ENCODE assay signal across 13 cellular contexts in genomic region chr3:33392144-33392543, GRCh38. TPM values are rescaled to one million over a fixed set of nuclear protein-coding genes. Genes with fewer than 3 reads are reported as not detected.
DNase-seq lines count a peak whose midpoint lies in the region; ATAC-seq lines count a peak whose summit lies in the region.
"Had no signal": no experiment of that assay in that cellular context is flagged by ENCODE, and none has a peak within 500 bp of the region (broad histone marks: within the 10 kb centered on the region; RNA-seq: fewer than 3 reads in every experiment).

No MANE protein-coding gene starts in this region.

- no peaks in the 10 kb centered on the region for H3K9me3 ChIP-seq in T-helper 17 cell (ENCODE audit: control insufficient read depth, low read length, poor library complexity, severe bottlenecking)
- no peaks in the 10 kb centered on the region for H3K9me3 ChIP-seq in endocrine pancreas (ENCODE audit: control insufficient read depth, low read length)
- H3K9me3 ChIP-seq: MG63 had no signal

- H3K9ac ChIP-seq in endocrine pancreas (ENCODE audit: control insufficient read depth, insufficient read depth, low read length), result no peak overlapping the region

- peaks cover 15% of the 10 kb centered on the region for H3K4me1 Mint-ChIP-seq in activated CD4-positive, alpha-beta T cell treated with anti-CD3 and anti-CD28 coated beads, Interleukin-2, amount 10 ng/mL, durations not matched to agents 7 days and 5 days
- peaks cover 8% of the 10 kb centered on the region for H3K4me1 Mint-ChIP-seq in T-helper 17 cell
- H3K4me1 Mint-ChIP-seq in stimulated activated effector memory CD8-positive, alpha-beta T cell treated with anti-CD3 and anti-CD28 coated beads, Interleukin-12 subunit alpha, Interleukin-12 subunit beta, amount 100 ng/mL, for 72 hours, result peaks cover 11% of the 10 kb centered on the region

- peaks cover 4% of the 10 kb centered on the region for H3K36me3 ChIP-seq in endocrine pancreas (ENCODE audit: control insufficient read depth, insufficient read depth, low read length)

- no peaks in the 10 kb centered on the region for H3K27me3 Mint-ChIP-seq in activated CD4-positive, alpha-beta T cell treated with anti-CD3 and anti-CD28 coated beads, Interleukin-2, amount 10 ng/mL, durations not matched to agents 7 days and 5 days
- H3K27me3 Mint-ChIP-seq in T-helper 17 cell, result no peaks in the 10 kb centered on the region

- POLR2A ChIA-PET in activated CD4-positive, alpha-beta T cell treated with anti-CD3 and anti-CD28 coated beads, Interleukin-2, amount 10 ng/mL, durations not matched to agents 7 days and 5 days (lab: Charles Lee), result no interaction called here

- H3K9me3 Mint-ChIP-seq in activated CD4-positive, alpha-beta T cell treated with anti-CD3 and anti-CD28 coated beads, Interleukin-2, amount 10 ng/mL, durations not matched to agents 7 days and 5 days, result no peaks in the 10 kb centered on the region
- no peaks in the 10 kb centered on the region for H3K9me3 Mint-ChIP-seq in stimulated activated effector memory CD8-positive, alpha-beta T cell treated with anti-CD3 and anti-CD28 coated beads, Interleukin-12 subunit alpha, Interleukin-12 subunit beta, amount 100 ng/mL, for 72 hours

- DNase-seq in activated CD4-positive, alpha-beta T cell treated with anti-CD3 and anti-CD28 coated beads, Interleukin-2, amount 10 ng/mL, durations not matched to agents 7 days and 5 days, result no peak
- no peak for DNase-seq in activated CD4-positive, alpha-beta T cell treated with anti-CD3 and anti-CD28 coated beads for 48 hours
- DNase-seq in T-helper 17 cell (no peak), DMS153 treated with DMSO at 0.1 percent for 48 hours (lab: John Stamatoyannopoulos, UW; ENCODE audit: unreplicated experiment) (no peak), DMS79 (lab: John Stamatoyannopoulos, UW) (no peak), NCI-H1930 (lab: John Stamatoyannopoulos, UW) (no peak)
- no peak for DNase-seq in stimulated activated effector memory CD8-positive, alpha-beta T cell treated with anti-CD3 and anti-CD28 coated beads, Interleukin-12 subunit alpha, Interleukin-12 subunit beta, amount 100 ng/mL, for 72 hours (ENCODE audit: low spot score in 2 of 2)
- DNase-seq: mesendoderm; NCI-H187 treated with DMSO at 0.1 percent for 48 hours; NCI-H524 treated with DMSO at 0.1 percent for 48 hours; stimulated activated CD4-positive, alpha-beta T cell treated with anti-CD3 and anti-CD28 coated beads, Interleukin-4, amount 100 ng/mL, for 4 hours had no signal

- CTCF ChIA-PET in activated CD4-positive, alpha-beta T cell treated with anti-CD3 and anti-CD28 coated beads, Interleukin-2, amount 10 ng/mL, durations not matched to agents 7 days and 5 days (lab: Charles Lee), result no interaction called here

- peaks cover 6% of the 10 kb centered on the region for H3K4me1 ChIP-seq in endocrine pancreas (ENCODE audit: control insufficient read depth, insufficient read depth, low read length)

- H3K27me3 ChIP-seq in endocrine pancreas (ENCODE audit: control insufficient read depth, insufficient read depth, low read length), result no peaks in the 10 kb centered on the region
- H3K27me3 ChIP-seq: MG63 had no signal

- H3K4me3 Mint-ChIP-seq in activated CD4-positive, alpha-beta T cell treated with anti-CD3 and anti-CD28 coated beads, Interleukin-2, amount 10 ng/mL, durations not matched to agents 7 days and 5 days, result no peak overlapping the region
- H3K4me3 Mint-ChIP-seq in T-helper 17 cell, result no peak overlapping the region
- H3K4me3 Mint-ChIP-seq in stimulated activated effector memory CD8-positive, alpha-beta T cell treated with anti-CD3 and anti-CD28 coated beads, Interleukin-12 subunit alpha, Interleukin-12 subunit beta, amount 100 ng/mL, for 72 hours, result peak overlapping the region; percentile 1

- ATAC-seq in T-helper 17 cell, result no peak
- ATAC-seq in stimulated activated effector memory CD8-positive, alpha-beta T cell treated with anti-CD3 and anti-CD28 coated beads, Interleukin-12 subunit alpha, Interleukin-12 subunit beta, amount 100 ng/mL, for 72 hours, result peak; percentile 32

- peak overlapping the region; percentile 38 for H3K27ac Mint-ChIP-seq in activated CD4-positive, alpha-beta T cell treated with anti-CD3 and anti-CD28 coated beads, Interleukin-2, amount 10 ng/mL, durations not matched to agents 7 days and 5 days
- H3K27ac Mint-ChIP-seq in T-helper 17 cell, result peak overlapping the region; percentile 91
- peak overlapping the region; percentile 89 for H3K27ac Mint-ChIP-seq in stimulated activated effector memory CD8-positive, alpha-beta T cell treated with anti-CD3 and anti-CD28 coated beads, Interleukin-12 subunit alpha, Interleukin-12 subunit beta, amount 100 ng/mL, for 72 hours

- H3K4me3 ChIP-seq in endocrine pancreas (ENCODE audit: control insufficient read depth, insufficient read depth, low read length), result peak overlapping the region; percentile 60
- H3K4me3 ChIP-seq: MG63 had no signal

- peaks cover 57% of the 10 kb centered on the region for H3K36me3 Mint-ChIP-seq in activated CD4-positive, alpha-beta T cell treated with anti-CD3 and anti-CD28 coated beads, Interleukin-2, amount 10 ng/mL, durations not matched to agents 7 days and 5 days (ENCODE audit: low read depth)
- peaks cover 18% of the 10 kb centered on the region for H3K36me3 Mint-ChIP-seq in T-helper 17 cell (ENCODE audit: low read depth)
- peaks cover 97% of the 10 kb centered on the region for H3K36me3 Mint-ChIP-seq in stimulated activated effector memory CD8-positive, alpha-beta T cell treated with anti-CD3 and anti-CD28 coated beads, Interleukin-12 subunit alpha, Interleukin-12 subunit beta, amount 100 ng/mL, for 72 hours

RNA-seq across cellular contexts. Expression of gene UBP1, which starts 48.1 kb away (rescaled TPM):
- total RNA-seq in activated CD4-positive, alpha-beta T cell treated with anti-CD3 and anti-CD28 coated beads, Interleukin-2, amount 10 ng/mL, durations not matched to agents 7 days and 5 days, result 10 to 100 TPM; 63.2 to 76.3 TPM
- 10 to 100 TPM; 76.5 to 80.1 TPM for total RNA-seq in T-helper 17 cell

Comparison
In these comparisons a context has a peak if more than half of its experiments do, and no peak if none do; other contexts are left out.
1. H3K27ac Mint-ChIP-seq: peak in every context shown above with its lines; median percentile 91 in T-helper 17 cell; 89 in stimulated activated effector memory CD8-positive, alpha-beta T cell treated with anti-CD3 and anti-CD28 coated beads, Interleukin-12 subunit alpha, Interleukin-12 subunit beta, amount 100 ng/mL, for 72 hours; 38 in activated CD4-positive, alpha-beta T cell treated with anti-CD3 and anti-CD28 coated beads, Interleukin-2, amount 10 ng/mL, durations not matched to agents 7 days and 5 days.